ENCODE assay signal across 11 cellular contexts in genomic region chr18:65751145-65752085, GRCh38. TPM values are rescaled to one million over a fixed set of nuclear protein-coding genes. Genes with fewer than 3 reads are reported as not detected.
DNase-seq lines count a peak whose midpoint lies in the region; ATAC-seq and TF ChIP-seq lines count a peak whose summit lies in the region.
"Had no signal": no experiment of that assay in that cellular context is flagged by ENCODE, and none has a peak within 500 bp of the region (broad histone marks: within the 10 kb centered on the region; RNA-seq: fewer than 3 reads in every experiment).

No MANE protein-coding gene starts in this region.

- no peaks in the 10 kb centered on the region for H3K9me3 ChIP-seq in mesodermal cell (ENCODE audit: control insufficient read depth, low read length)
- H3K9me3 ChIP-seq: Peyer's patch had no signal

- 7% methylated on average over 37 to 40 of the region's 42 CpGs for WGBS in mesodermal cell (ENCODE audit: insufficient coverage in 2 of 2), 2 experiments

- peak overlapping the region; percentile 37 for H3K27ac ChIP-seq in 22Rv1
- H3K27ac ChIP-seq in brain microvascular endothelial cell, result no peak overlapping the region
- no peak overlapping the region for H3K27ac ChIP-seq in mesodermal cell (ENCODE audit: low read depth, low read length, severe bottlenecking)
- H3K27ac ChIP-seq: Peyer's patch had no signal

- in situ Hi-C loops in brain microvascular endothelial cell (cut with HindIII; ENCODE audit: low pct_ligation_motif_present, low sequenced_read_pairs), result no loop called here

- DNase-seq in NCI-H1105 treated with DMSO at 0.1 percent for 48 hours (lab: John Stamatoyannopoulos, UW) (peak; percentile 54), brain microvascular endothelial cell (no peak), GM19238 (ENCODE audit: insufficient read length, low spot score) (no peak), AG08396 (ENCODE audit: low spot score) (no peak)
- DNase-seq in stimulated activated naive CD4-positive, alpha-beta T cell treated with Interleukin-2 at 50 U/mL for 16 hours (lab: John Stamatoyannopoulos, UW), result no peak
- DNase-seq: left cardiac atrium had no signal

- ATAC-seq in HG03095 (IDR thresholded peaks at IDR 0.05; ENCODE audit: unreplicated experiment), result no peak
- ATAC-seq: HCT116 had no signal

- peak overlapping the region; percentile 57 for H3K4me3 ChIP-seq in brain microvascular endothelial cell (ENCODE audit: low read depth, low read length)
- peak overlapping the region; percentile 66 for H3K4me3 ChIP-seq in mesodermal cell (ENCODE audit: extremely low read depth, insufficient read depth, low read length, poor library complexity, severe bottlenecking)

- peaks cover 16% of the 10 kb centered on the region for H3K4me1 ChIP-seq in mesodermal cell (ENCODE audit: control insufficient read depth, insufficient read depth, low read length, poor library complexity, severe bottlenecking)

- TF ChIP-seq CTCF in 22Rv1 (IDR thresholded peaks at IDR 0.05) (no peak), brain microvascular endothelial cell (IDR thresholded peaks at IDR 0.05; ENCODE audit: low read depth, low read length, missing control alignments) (no peak)

- H3K36me3 ChIP-seq in brain microvascular endothelial cell (replicated peaks) (no peaks in the 10 kb centered on the region), mesodermal cell (ENCODE audit: control insufficient read depth, insufficient read depth, low read length) (no peaks in the 10 kb centered on the region)
- H3K36me3 ChIP-seq: Peyer's patch had no signal

- no peaks in the 10 kb centered on the region for H3K27me3 ChIP-seq in brain microvascular endothelial cell (replicated peaks)

RNA-seq across cellular contexts. Expression of gene CDH7, which starts 0.6 kb away (rescaled TPM):
- polyA plus RNA-seq in mesodermal cell (2013, experiment 1 of 2), result 2.2 TPM
- polyA plus RNA-seq in mesodermal cell (2013, experiment 2 of 2), result 0.86 TPM
